ENCODE assay signal across 8 cellular contexts in genomic region chr6:32128751-32129296, GRCh38. TPM values are rescaled to one million over a fixed set of nuclear protein-coding genes. Genes with fewer than 3 reads are reported as not detected.
A peak's percentile ranks its signal among the peaks of the same experiment; 100 is the strongest.
DNase-seq lines count a peak whose midpoint lies in the region; ATAC-seq and TF ChIP-seq lines count a peak whose summit lies in the region.

No MANE protein-coding gene starts in this region.

- no peaks in the 10 kb centered on the region for H3K27me3 ChIP-seq in SJSA1 (replicated peaks)
- no peaks in the 10 kb centered on the region for H3K27me3 ChIP-seq in esophagus squamous epithelium
- H3K27me3 ChIP-seq in parathyroid adenoma (ENCODE audit: control insufficient read depth, insufficient read depth, low read length), result no peaks in the 10 kb centered on the region

- H3K4me3 ChIP-seq in SJSA1 (peak overlapping the region; percentile 47; the same call in 1 of the 2 replicates), esophagus squamous epithelium (peak overlapping the region; percentile 42 to 95 (median 84)), parathyroid adenoma (ENCODE audit: low read depth, low read length) (peak overlapping the region; percentile 100)

- H2AFZ ChIP-seq in parathyroid adenoma, result peak overlapping the region; percentile 30

- no peak for DNase-seq in Calu3
- DNase-seq in SJSA1 (ENCODE audit: low read depth in 1 of 2, low spot score in 2 of 2), result no peak
- no peak for DNase-seq in esophagus squamous epithelium (lab: John Stamatoyannopoulos, UW)
- DNase-seq in activated gamma-delta T cell (lab: John Stamatoyannopoulos, UW), result no peak
- no peak for DNase-seq in midbrain (lab: John Stamatoyannopoulos, UW)

- H3K9me3 ChIP-seq in SJSA1 (replicated peaks) (no peaks in the 10 kb centered on the region), esophagus squamous epithelium (no peaks in the 10 kb centered on the region), parathyroid adenoma (ENCODE audit: control insufficient read depth, low read length) (no peaks in the 10 kb centered on the region)

- H3K79me2 ChIP-seq in parathyroid adenoma, result peaks cover 14% of the 10 kb centered on the region

- peak overlapping the region; percentile 97 for H3K4me2 ChIP-seq in parathyroid adenoma (ENCODE audit: low read length)

- H3K36me3 ChIP-seq in SJSA1, result peaks cover 35% of the 10 kb centered on the region
- peaks cover 0 to 31% (median 23%) of the 10 kb centered on the region in 3 donors for H3K36me3 ChIP-seq in esophagus squamous epithelium
- H3K36me3 ChIP-seq in parathyroid adenoma (ENCODE audit: control insufficient read depth, insufficient read depth, low read length), result no peaks in the 10 kb centered on the region

- peaks cover 23% of the 10 kb centered on the region for H3K4me1 Mint-ChIP-seq in Calu3 (ENCODE audit: low read depth, unreplicated experiment)

- H3K4me1 ChIP-seq in SJSA1 (replicated peaks) (peaks cover 33% of the 10 kb centered on the region), esophagus squamous epithelium (peaks cover 28 to 75% (median 31%) of the 10 kb centered on the region in 3 donors), parathyroid adenoma (peaks cover 18% of the 10 kb centered on the region)

- intact Hi-C loops in Calu3 (cut with micrococcal nuclease; ENCODE audit: unreplicated experiment), result no loop called here
- intact Hi-C loops in esophagus squamous epithelium (cut with DNase I), result no loop called here

- H3K9ac ChIP-seq in parathyroid adenoma, result no peak overlapping the region

- TF ChIP-seq CTCF in Calu3 (IDR thresholded peaks at IDR 0.05; ENCODE audit: unreplicated experiment) (no peak), esophagus squamous epithelium (IDR thresholded peaks at IDR 0.05) (no peak), parathyroid adenoma (IDR thresholded peaks at IDR 0.05) (no peak)

- H3K27ac ChIP-seq in SJSA1, result no peak overlapping the region
- H3K27ac ChIP-seq in esophagus squamous epithelium, result peak overlapping the region; percentile 85 to 98 (median 96)
- peak overlapping the region; percentile 93 for H3K27ac ChIP-seq in parathyroid adenoma

- H3K36me3 Mint-ChIP-seq in Calu3 (ENCODE audit: insufficient read depth, unreplicated experiment), result peaks cover 65% of the 10 kb centered on the region

- 83 to 88% methylated on average over 7 to 10 of the region's 13 CpGs for WGBS in esophagus squamous epithelium, 2 donors

- H3K9me3 Mint-ChIP-seq in Calu3 (ENCODE audit: low read depth, unreplicated experiment), result no peaks in the 10 kb centered on the region

- CTCF ChIA-PET in Calu3 (lab: Charles Lee), result interaction anchor here (0.6 to 4.6 kb wide), 7 partner anchors 11 to 1215 kb away, joined by 3 to 39 read pairs (median 4); partner anchors contain the start of gene VARS2

- H3K4me3 Mint-ChIP-seq in Calu3 (ENCODE audit: low read depth, unreplicated experiment), result peak overlapping the region; percentile 98

- ATAC-seq in HG03045 (IDR thresholded peaks at IDR 0.05; ENCODE audit: unreplicated experiment) (no peak), GM19463 (IDR thresholded peaks at IDR 0.05; ENCODE audit: unreplicated experiment) (no peak)

- H3K27ac Mint-ChIP-seq in Calu3 (ENCODE audit: unreplicated experiment), result peak overlapping the region; percentile 98

- BruUV-seq in Calu3 (replicated peaks; lab: Mats Ljungman, UMichigan), result no TSS peak

- no peak for TF ChIP-seq POLR2A in esophagus squamous epithelium (IDR thresholded peaks at IDR 0.05)

- H3K27me3 Mint-ChIP-seq in Calu3 (ENCODE audit: unreplicated experiment), result peaks cover 6% of the 10 kb centered on the region

RNA-seq across cellular contexts. Expression of gene ATF6B, which starts 0.8 kb away (rescaled TPM):
- total RNA-seq in Calu3 (2022) (185 and 196 TPM in 2 replicates), esophagus squamous epithelium (10 to 100 TPM; 27.3 to 45.4 (median 30.0) TPM)
- total RNA-seq in SJSA1 (2014; rRNA removed; shearing (Covaris generic)), result 22.8 and 44.0 TPM in 2 replicates

RNA-seq across cellular contexts. Expression of gene FKBPL, which starts 1.3 kb away (rescaled TPM):
- total RNA-seq in Calu3 (2022) (13.8 and 15.6 TPM in 2 replicates), esophagus squamous epithelium (10 to 100 TPM in 1 of 4 donors, 1 to 10 TPM in 3; 5.9 to 16.7 (median 6.8) TPM)
- 5.7 and 10.5 TPM in 2 replicates for total RNA-seq in SJSA1 (2014; rRNA removed; shearing (Covaris generic))

RNA-seq across cellular contexts. Expression of gene TNXB, which starts 19.7 kb away (rescaled TPM):
- total RNA-seq in Calu3 (2022) (10.6 and 11.3 TPM in 2 replicates), esophagus squamous epithelium (100 to 1,000 TPM in 1 of 4 donors, 10 to 100 TPM in 3; 10.5 to 102 (median 31.0) TPM)
- 0.66 TPM in 1 of 2 replicates, not detected in the other for total RNA-seq in SJSA1 (2014; rRNA removed; shearing (Covaris generic))

RNA-seq across cellular contexts. Expression of gene PRRT1, which starts 22.9 kb away (rescaled TPM):
- 1.7 and 2.9 TPM in 2 replicates for total RNA-seq in Calu3 (2022)
- total RNA-seq in SJSA1 (2014; rRNA removed; shearing (Covaris generic)), result not detected in 2 replicates
- total RNA-seq in esophagus squamous epithelium, result under 1 TPM in 3 of 4 donors, not detected in 1; 0.35 to 0.87 (median 0.57) TPM

RNA-seq across cellular contexts. Expression of gene PPT2, which starts 25.1 kb away (rescaled TPM):
- total RNA-seq in Calu3 (2022) (29.1 and 31.0 TPM in 2 replicates), esophagus squamous epithelium (100 to 1,000 TPM in 1 of 4 donors, 10 to 100 TPM in 3; 17.3 to 133 (median 23.7) TPM)
- 10.3 and 38.2 TPM in 2 replicates for total RNA-seq in SJSA1 (2014; rRNA removed; shearing (Covaris generic))

Comparison
In these comparisons a context has a peak if more than half of its experiments do, and no peak if none do; other contexts are left out.
1. H3K4me3 ChIP-seq: peak in every context shown above with its lines; median percentile 100 in parathyroid adenoma; 84 in esophagus squamous epithelium; 47 in SJSA1.